1 cellular context compared by ENCODE assay signal in genomic region chr22:21624120-21624879, GRCh38.
TF ChIP-seq lines count a peak whose summit lies in the region.

No MANE protein-coding gene starts in this region.

TF ChIP-seq in WTC11, 78 proteins besides CTCF, POLR2A, EP300 and RAD21 (continued from another document):
- no peak for TF ChIP-seq USF2 (CRISPR knock-in tag; IDR thresholded peaks at IDR 0.05)
- no peak for TF ChIP-seq E2F1 (CRISPR knock-in tag; IDR thresholded peaks at IDR 0.05)
- TF ChIP-seq SMAD4 (CRISPR knock-in tag; IDR thresholded peaks at IDR 0.05), result no peak
- TF ChIP-seq CREB1 (CRISPR knock-in tag; IDR thresholded peaks at IDR 0.05), result no peak
- no peak for TF ChIP-seq ZSCAN18 (CRISPR knock-in tag; IDR thresholded peaks at IDR 0.05)
- TF ChIP-seq ZNF671 (CRISPR knock-in tag; IDR thresholded peaks at IDR 0.05), result no peak
- no peak for TF ChIP-seq JUN (CRISPR knock-in tag; IDR thresholded peaks at IDR 0.05)
- no peak for TF ChIP-seq ZNF317 (CRISPR knock-in tag; IDR thresholded peaks at IDR 0.05; ENCODE audit: borderline replicate concordance, low read depth)
- TF ChIP-seq JAZF1 (CRISPR knock-in tag; IDR thresholded peaks at IDR 0.05), result no peak
- TF ChIP-seq FOXJ3 (CRISPR knock-in tag; IDR thresholded peaks at IDR 0.05; ENCODE audit: borderline replicate concordance), result no peak
- TF ChIP-seq ATF6 (CRISPR knock-in tag; IDR thresholded peaks at IDR 0.05), result no peak
- no peak for TF ChIP-seq ATF3 (CRISPR knock-in tag; conservative IDR thresholded peaks at IDR 0.05)
